In genomic region chr1:89998306-89998705, GRCh38 we compare ENCODE assay signal across 14 cellular contexts. TPM values are rescaled to one million over a fixed set of nuclear protein-coding genes. Genes with fewer than 3 reads are reported as not detected.
DNase-seq lines count a peak whose midpoint lies in the region; FAIRE-seq and TF ChIP-seq lines count a peak whose summit lies in the region.
"Had no signal": no experiment of that assay in that cellular context is flagged by ENCODE, and none has a peak within 500 bp of the region (broad histone marks: within the 10 kb centered on the region; RNA-seq: fewer than 3 reads in every experiment).

No MANE protein-coding gene starts in this region.

- H3K27ac ChIP-seq in osteoblast (ENCODE audit: low read depth, low read length): no peak overlapping the region
- H3K27ac ChIP-seq: colonic mucosa, epithelial cell of prostate, left lung had no signal

- FAIRE-seq in RCC 7860 (lab: Jason Lieb, UNC): no peak
- no peak for FAIRE-seq in GM12892 (lab: Jason Lieb, UNC)

- peaks cover 24% of the 10 kb centered on the region for H3K4me1 ChIP-seq in endocrine pancreas (ENCODE audit: control insufficient read depth, insufficient read depth, low read length)
- H3K4me1 ChIP-seq in osteoblast (ENCODE audit: insufficient read depth, low read length): peaks cover 32% of the 10 kb centered on the region

- DNase-seq in EL: peak; percentile 33
- DNase-seq in NCI-H69 (lab: John Stamatoyannopoulos, UW): peak; percentile 3
- peak; percentile 82 for DNase-seq in osteoblast (ENCODE audit: insufficient read length, low spot score, missing footprints)
- no peak for DNase-seq in GM19240 (ENCODE audit: insufficient read length, low spot score)
- DNase-seq in ACHN: no peak
- DNase-seq in RCC 7860 (ENCODE audit: low spot score): no peak
- DNase-seq in GM12892 (ENCODE audit: insufficient read length): no peak
- DNase-seq: activated CD4-positive, alpha-beta T cell treated with anti-CD3 and anti-CD28 coated beads for 4 hours; colonic mucosa; left lung; NCI-H2081 treated with DMSO at 0.1 percent for 48 hours; NCI-H748 treated with DMSO at 0.1 percent for 48 hours had no signal

- H3K9ac ChIP-seq in endocrine pancreas (ENCODE audit: control insufficient read depth, insufficient read depth, low read length): no peak overlapping the region

- no peaks in the 10 kb centered on the region for H3K36me3 ChIP-seq in endocrine pancreas (ENCODE audit: control insufficient read depth, insufficient read depth, low read length)
- no peaks in the 10 kb centered on the region for H3K36me3 ChIP-seq in osteoblast (ENCODE audit: insufficient read depth, low read length)
- H3K36me3 ChIP-seq: colonic mucosa, left lung had no signal

- TF ChIP-seq POLR2A in GM12892 (IDR thresholded peaks at IDR 0.05; ENCODE audit: low read depth, low read length): no peak

- peaks cover 18% of the 10 kb centered on the region for H4K20me1 ChIP-seq in osteoblast (ENCODE audit: insufficient read depth, low read length)

- peaks cover 74% of the 10 kb centered on the region for H3K79me2 ChIP-seq in osteoblast (ENCODE audit: insufficient read depth, low read length)

- H3K4me2 ChIP-seq in osteoblast (ENCODE audit: insufficient read depth, low read length): no peak overlapping the region

- H3K4me3 ChIP-seq in endocrine pancreas (ENCODE audit: control insufficient read depth, insufficient read depth, low read length) (peak overlapping the region; percentile 10), osteoblast (ENCODE audit: insufficient read depth, low read length) (no peak overlapping the region)
- H3K4me3 ChIP-seq: colonic mucosa, left lung had no signal

- in situ Hi-C loops in ACHN (cut with HindIII; ENCODE audit: low pct_ligation_motif_present, low pct_unique_long_range_greater_than_20kb, low sequenced_read_pairs): no loop called here

- H3K9me3 ChIP-seq in endocrine pancreas (ENCODE audit: control insufficient read depth, low read length): no peaks in the 10 kb centered on the region
- no peaks in the 10 kb centered on the region for H3K9me3 ChIP-seq in osteoblast (ENCODE audit: low read depth, low read length)
- H3K9me3 ChIP-seq: colonic mucosa, left lung had no signal

- no peak for TF ChIP-seq CTCF in osteoblast (IDR thresholded peaks at IDR 0.05; ENCODE audit: extremely low read depth, low read depth, low read length)

- H3K27me3 ChIP-seq in endocrine pancreas (ENCODE audit: control insufficient read depth, insufficient read depth, low read length): no peaks in the 10 kb centered on the region
- no peaks in the 10 kb centered on the region for H3K27me3 ChIP-seq in osteoblast (ENCODE audit: insufficient read depth, low read length)
- H3K27me3 ChIP-seq: colonic mucosa, left lung had no signal

- H2AFZ ChIP-seq in osteoblast (ENCODE audit: low read length): no peak overlapping the region

RNA-seq across cellular contexts. Expression of gene ZNF326, which starts 3.4 kb away (rescaled TPM):
- 10.9 and 15.3 TPM in 2 replicates for total RNA-seq in osteoblast
- polyA plus RNA-seq in GM12892 (2012; ENCODE audit: missing spikeins): 18.1 TPM

Comparison
In these comparisons a context has a peak if more than half of its experiments do, and no peak if none do; other contexts are left out.
1. DNase-seq: peak in EL (single experiment), NCI-H69 (single experiment) and osteoblast (single experiment); none in GM19240 (single experiment), ACHN (single experiment), RCC 7860 (single experiment) and GM12892 (single experiment).